23 cellular contexts compared by ENCODE assay signal in the genomic region with DNA sequence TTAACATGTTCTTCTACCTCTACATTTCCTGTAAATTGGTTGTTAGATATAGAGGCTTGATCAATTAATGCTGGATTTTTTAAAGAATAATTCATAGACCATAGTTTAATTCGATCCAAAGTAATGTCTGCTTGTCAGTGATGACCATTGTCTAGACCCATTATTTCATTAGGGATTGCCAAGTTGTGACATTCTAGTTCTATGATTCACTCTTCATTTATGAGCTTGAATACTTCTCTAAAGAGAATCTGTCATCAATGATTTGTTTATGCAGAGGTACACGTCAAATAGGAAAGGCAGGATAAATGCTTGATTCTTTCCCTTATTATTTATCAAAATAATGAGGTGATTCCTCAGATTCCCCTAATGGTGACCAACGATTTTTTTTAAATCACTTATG. TPM values are rescaled to one million over a fixed set of nuclear protein-coding genes. Genes with fewer than 3 reads are reported as not detected.
"Had no signal": no experiment of that assay in that cellular context is flagged by ENCODE, and none has a peak within 500 bp of the region (broad histone marks: within the 10 kb centered on the region; RNA-seq: fewer than 3 reads in every experiment).

No MANE protein-coding gene starts in this region.

- DNase-seq: activated CD4-positive, alpha-beta T cell treated with anti-CD3 and anti-CD28 coated beads, Interleukin-2, amount 50 U/mL, for 4 hours; activated gamma-delta T cell treated with Interleukin-2 at 50 U/mL for 16 hours; activated naive CD8-positive, alpha-beta T cell treated with anti-CD3 and anti-CD28 coated beads for 36 hours; activated T-cell treated with anti-CD3 and anti-CD28 coated beads for 4 hours; amygdala; central memory CD4-positive, alpha-beta T cell; erythroblast; gastrocnemius medialis; heart right ventricle; immature natural killer cell; mesenchymal stem cell; mucosa of descending colon; naive B cell; pancreas; right lobe of liver; stimulated activated CD4-positive, alpha-beta T cell treated with anti-CD3 and anti-CD28 coated beads, Interleukin-4, amount 100 ng/mL, for 1 hour; testis; WERI-Rb-1 had no signal

- H3K9me3 ChIP-seq: gastrocnemius medialis, heart right ventricle, mucosa of descending colon, neutrophil, pancreas, right lobe of liver, testis, upper lobe of left lung had no signal

- H3K27ac ChIP-seq: gastrocnemius medialis, heart right ventricle, neutrophil, pancreas, right lobe of liver, testis, upper lobe of left lung, WERI-Rb-1 had no signal

- ATAC-seq: gastrocnemius medialis; heart right ventricle; mucosa of descending colon; pancreas; right lobe of liver; stimulated activated effector memory CD8-positive, alpha-beta T cell treated with anti-CD3 and anti-CD28 coated beads, Interleukin-12 subunit alpha, Interleukin-12 subunit beta, amount 100 ng/mL, for 72 hours had no signal

- H3K4me2 ChIP-seq: smooth muscle cell had no signal

- H3K4me3 ChIP-seq: gastrocnemius medialis, heart right ventricle, mucosa of descending colon, pancreas, right lobe of liver, smooth muscle cell, testis, upper lobe of left lung had no signal

- H3K27me3 ChIP-seq: testis had no signal

- H3K36me3 ChIP-seq: gastrocnemius medialis, heart right ventricle, neutrophil, pancreas, right lobe of liver, upper lobe of left lung, WERI-Rb-1 had no signal

RNA-seq across cellular contexts. Expression of a gene that starts 56.5 kb away (rescaled TPM):
- total RNA-seq: activated naive CD8-positive, alpha-beta T cell treated with anti-CD3 and anti-CD28 coated beads for 36 hours; activated T-helper 1 cell treated with anti-CD3 and anti-CD28 coated beads, Interleukin-12 subunit alpha, Interleukin-12 subunit beta, Interleukin-2, Interleukin-4 antibody, amounts not matched to agents 30 ng/mL and 10 ng/mL and 1 ng/mL, durations not matched to agents 14 hours and 24 hours and 36 hours; smooth muscle cell had no signal
- polyA plus RNA-seq: immature natural killer cell had no signal
